8 cellular contexts compared by ENCODE assay signal in genomic region chr16:84144301-84144858, GRCh38. TPM values are rescaled to one million over a fixed set of nuclear protein-coding genes. Genes with fewer than 3 reads are reported as not detected.
DNase-seq lines count a peak whose midpoint lies in the region; ATAC-seq and TF ChIP-seq lines count a peak whose summit lies in the region.

No MANE protein-coding gene starts in this region.

- ATAC-seq in HG02970 (IDR thresholded peaks at IDR 0.05; ENCODE audit: low FRiP score, unreplicated experiment), result peak; percentile 16
- no peak for ATAC-seq in HG03097 (IDR thresholded peaks at IDR 0.05; ENCODE audit: low FRiP score, unreplicated experiment)
- ATAC-seq in GM21367 (IDR thresholded peaks at IDR 0.05; ENCODE audit: unreplicated experiment), result no peak

- peak; percentile 40 for TF ChIP-seq CTCF in brain microvascular endothelial cell (IDR thresholded peaks at IDR 0.05; ENCODE audit: low read depth, low read length, missing control alignments)

- peak; percentile 31 for DNase-seq in EL
- peak; percentile 38 for DNase-seq in T-helper 2 cell treated with Interferon-gamma antibody and Interleukin-4, amounts not matched to agents 5 μg/mL and 100 μg/mL, for 36 hours (ENCODE audit: low spot score)
- no peak for DNase-seq in brain microvascular endothelial cell
- peak; percentile 22 to 47 (median 31) for DNase-seq in immature natural killer cell
- peak; percentile 62 for DNase-seq in stimulated activated CD4-positive, alpha-beta T cell treated with anti-CD3 and anti-CD28 coated beads, Interleukin-15, amount 100 ng/mL, for 24 hours

- peaks cover 4% of the 10 kb centered on the region for H3K36me3 Mint-ChIP-seq in T-helper 2 cell treated with Interferon-gamma antibody and Interleukin-4, amounts not matched to agents 5 μg/mL and 100 μg/mL, for 36 hours (ENCODE audit: low read depth)
- H3K36me3 Mint-ChIP-seq in immature natural killer cell, result no peaks in the 10 kb centered on the region

- peaks cover 13% of the 10 kb centered on the region for H3K4me1 Mint-ChIP-seq in T-helper 2 cell treated with Interferon-gamma antibody and Interleukin-4, amounts not matched to agents 5 μg/mL and 100 μg/mL, for 36 hours (ENCODE audit: low read depth)
- peaks cover 8 to 19% of the 10 kb centered on the region in 2 donors for H3K4me1 Mint-ChIP-seq in immature natural killer cell

- H3K27ac Mint-ChIP-seq in T-helper 2 cell treated with Interferon-gamma antibody and Interleukin-4, amounts not matched to agents 5 μg/mL and 100 μg/mL, for 36 hours, result peak overlapping the region; percentile 82
- H3K27ac Mint-ChIP-seq in immature natural killer cell, result peak overlapping the region; percentile 73 to 94 (median 84)

- H3K4me3 Mint-ChIP-seq in T-helper 2 cell treated with Interferon-gamma antibody and Interleukin-4, amounts not matched to agents 5 μg/mL and 100 μg/mL, for 36 hours, result peak overlapping the region; percentile 94
- peak overlapping the region; percentile 90 to 96 (median 94) for H3K4me3 Mint-ChIP-seq in immature natural killer cell

- H3K9me3 Mint-ChIP-seq in T-helper 2 cell treated with Interferon-gamma antibody and Interleukin-4, amounts not matched to agents 5 μg/mL and 100 μg/mL, for 36 hours, result no peaks in the 10 kb centered on the region
- H3K9me3 Mint-ChIP-seq in immature natural killer cell, result no peaks in the 10 kb centered on the region

- H3K27me3 ChIP-seq in brain microvascular endothelial cell (replicated peaks), result no peaks in the 10 kb centered on the region

- peak overlapping the region; percentile 84 for H3K4me3 ChIP-seq in brain microvascular endothelial cell (ENCODE audit: low read depth, low read length)

- H3K27ac ChIP-seq in brain microvascular endothelial cell, result no peak overlapping the region

- H3K36me3 ChIP-seq in brain microvascular endothelial cell (replicated peaks), result no peaks in the 10 kb centered on the region

- peaks cover 3% of the 10 kb centered on the region for H3K27me3 Mint-ChIP-seq in T-helper 2 cell treated with Interferon-gamma antibody and Interleukin-4, amounts not matched to agents 5 μg/mL and 100 μg/mL, for 36 hours (ENCODE audit: low read depth)
- peaks cover 0 to 3% (median 2%) of the 10 kb centered on the region in 3 donors for H3K27me3 Mint-ChIP-seq in immature natural killer cell (ENCODE audit: low read depth in 3 of 3)

- in situ Hi-C loops in brain microvascular endothelial cell (cut with HindIII; ENCODE audit: low pct_ligation_motif_present, low sequenced_read_pairs), result no loop called here

RNA-seq across cellular contexts. Expression of gene HSDL1, which starts 0.6 kb away (rescaled TPM):
- 10 to 100 TPM in 2 of 3 donors, 1 to 10 TPM in 1; 6.9 to 13.8 (median 12.2) TPM for polyA plus RNA-seq in immature natural killer cell

RNA-seq across cellular contexts. Expression of gene DNAAF1, which starts 0.7 kb away (rescaled TPM):
- 1 to 10 TPM in 1 of 3 donors, not detected in 2; 2.6 TPM for polyA plus RNA-seq in immature natural killer cell

RNA-seq across cellular contexts. Expression of gene MBTPS1, which starts 27.6 kb away (rescaled TPM):
- polyA plus RNA-seq in immature natural killer cell, result 10 to 100 TPM; 34.9 to 49.6 (median 48.0) TPM

RNA-seq across cellular contexts. Expression of gene TAF1C, which starts 42.5 kb away (rescaled TPM):
- polyA plus RNA-seq in immature natural killer cell, result 1 to 10 TPM; 3.3 to 8.6 (median 8.2) TPM

RNA-seq across cellular contexts. Expression of gene ADAD2, which starts 46.6 kb away (rescaled TPM):
- under 1 TPM in 1 of 3 donors, not detected in 2; 0.46 TPM for polyA plus RNA-seq in immature natural killer cell
